ENCODE assay signal across 16 cellular contexts in genomic region chr17:78762007-78762406, GRCh38. TPM values are rescaled to one million over a fixed set of nuclear protein-coding genes. Genes with fewer than 3 reads are reported as not detected.
DNase-seq lines count a peak whose midpoint lies in the region; ATAC-seq, FAIRE-seq and TF ChIP-seq lines count a peak whose summit lies in the region.
"Had no signal": no experiment of that assay in that cellular context is flagged by ENCODE, and none has a peak within 500 bp of the region (broad histone marks: within the 10 kb centered on the region; RNA-seq: fewer than 3 reads in every experiment).

No MANE protein-coding gene starts in this region.

- peak; percentile 34 to 63 (median 52) for ATAC-seq in right lobe of liver
- ATAC-seq in HG03095 (IDR thresholded peaks at IDR 0.05; ENCODE audit: unreplicated experiment) = no peak
- ATAC-seq in HG02642 (IDR thresholded peaks at IDR 0.05; ENCODE audit: poor library complexity, unreplicated experiment) = no peak
- ATAC-seq: HCT116 had no signal

- H3K4me3 ChIP-seq in BLaER1 treated with 17β-estradiol and CSF1 and Interleukin-3, amounts not matched to agents 10 nM and 100 nM = no peak overlapping the region
- H3K4me3 ChIP-seq in right lobe of liver (no peak overlapping the region), uterus (no peak overlapping the region)
- H3K4me3 ChIP-seq: stomach had no signal

- peak overlapping the region in 3 of 11 experiments; percentile 21 to 43 (median 39); a peak in 3 of 22 replicates for H3K9ac ChIP-seq in BLaER1 treated with 17β-estradiol and CSF1 and Interleukin-3, amounts not matched to agents 10 nM and 100 nM

- peaks cover 69% of the 10 kb centered on the region for H3K4me1 Mint-ChIP-seq in activated naive CD8-positive, alpha-beta T cell treated with anti-CD3 and anti-CD28 coated beads for 36 hours

- peak overlapping the region; percentile 87 for H3K27ac Mint-ChIP-seq in activated naive CD8-positive, alpha-beta T cell treated with anti-CD3 and anti-CD28 coated beads for 36 hours

- H3K27ac ChIP-seq in BLaER1 treated with 17β-estradiol and CSF1 and Interleukin-3, amounts not matched to agents 10 nM and 100 nM = peak overlapping the region in 10 of 11 experiments; percentile 4 to 70 (median 63); a peak in 14 of 22 replicates
- H3K27ac ChIP-seq in right lobe of liver (peak overlapping the region in 2 of 3 donors; percentile 5 to 48), uterus (peak overlapping the region in 1 of 2 donors; percentile 49)

- DNase-seq in GM12892 (ENCODE audit: insufficient read length) (no peak), right lobe of liver (no peak), ureter (ENCODE audit: low spot score) (no peak), uterus (no peak)
- no peak for DNase-seq in activated naive CD8-positive, alpha-beta T cell treated with anti-CD3 and anti-CD28 coated beads for 36 hours
- DNase-seq: C1 segment of cervical spinal cord; cerebellar nuclear complex; NCI-H1092 treated with DMSO at 0.1 percent for 48 hours; NCI-H446 treated with DMSO at 0.1 percent for 48 hours; stimulated activated CD4-positive, alpha-beta T cell treated with anti-CD3 and anti-CD28 coated beads, Interleukin-4, amount 100 ng/mL, for 4 hours; stomach had no signal

- FAIRE-seq in GM12892 (lab: Jason Lieb, UNC) = peak; percentile 30
- FAIRE-seq: GM18507 had no signal

- intact Hi-C loops in right lobe of liver (cut with DNase I) = no loop called here
- intact Hi-C loops in uterus (cut with DNase I; ENCODE audit: low total_unique reads) = no loop called here

- no peaks in the 10 kb centered on the region for H3K9me3 ChIP-seq in BLaER1 treated with 17β-estradiol and CSF1 and Interleukin-3, amounts not matched to agents 10 nM and 100 nM (replicated peaks in 1 of 11)
- H3K9me3 ChIP-seq in right lobe of liver (no peaks in the 10 kb centered on the region), uterus (no peaks in the 10 kb centered on the region)
- H3K9me3 ChIP-seq: stomach had no signal

- H4K20me1 ChIP-seq in BLaER1 treated with 17β-estradiol and CSF1 and Interleukin-3, amounts not matched to agents 10 nM and 100 nM = peaks cover 33 to 97% (median 51%) of the 10 kb centered on the region in 11 experiments

- TF ChIP-seq POLR2A in GM12892 (IDR thresholded peaks at IDR 0.05; ENCODE audit: low read depth, low read length) (no peak), right lobe of liver (IDR thresholded peaks at IDR 0.05) (no peak), uterus (IDR thresholded peaks at IDR 0.05) (no peak)

- no peaks in the 10 kb centered on the region for H3K27me3 ChIP-seq in BLaER1 treated with 17β-estradiol and CSF1 and Interleukin-3, amounts not matched to agents 10 nM and 100 nM
- H3K27me3 ChIP-seq in right lobe of liver (no peaks in the 10 kb centered on the region), uterus (no peaks in the 10 kb centered on the region)
- H3K27me3 ChIP-seq: stomach had no signal

- no peaks in the 10 kb centered on the region for H3K27me3 Mint-ChIP-seq in activated naive CD8-positive, alpha-beta T cell treated with anti-CD3 and anti-CD28 coated beads for 36 hours

- TF ChIP-seq CTCF in right lobe of liver (IDR thresholded peaks at IDR 0.05) (no peak), uterus (IDR thresholded peaks at IDR 0.05) (no peak)

- no peak overlapping the region for H3K4me3 Mint-ChIP-seq in activated naive CD8-positive, alpha-beta T cell treated with anti-CD3 and anti-CD28 coated beads for 36 hours

- WGBS in right lobe of liver (ENCODE audit: insufficient coverage, low coverage, low lambda C conversion rate, missing lambda C conversion rate) = 65% methylated on average over 3 of the region's 3 CpGs

- peaks cover 58 to 97% (median 88%) of the 10 kb centered on the region in 10 experiments for H3K4me1 ChIP-seq in BLaER1 treated with 17β-estradiol and CSF1 and Interleukin-3, amounts not matched to agents 10 nM and 100 nM
- H3K4me1 ChIP-seq in right lobe of liver (peaks cover 0 to 73% (median 16%) of the 10 kb centered on the region in 4 donors), uterus (no peaks in the 10 kb centered on the region)

- peaks cover 19% of the 10 kb centered on the region for H3K36me3 Mint-ChIP-seq in activated naive CD8-positive, alpha-beta T cell treated with anti-CD3 and anti-CD28 coated beads for 36 hours

- H3K36me3 ChIP-seq in BLaER1 treated with 17β-estradiol and CSF1 and Interleukin-3, amounts not matched to agents 10 nM and 100 nM = peaks cover 0 to 21% (median 0%) of the 10 kb centered on the region in 11 experiments; a peak in 4 of 22 replicates
- H3K36me3 ChIP-seq in right lobe of liver = no peaks in the 10 kb centered on the region
- no peaks in the 10 kb centered on the region for H3K36me3 ChIP-seq in uterus
- H3K36me3 ChIP-seq: stomach had no signal

- no peaks in the 10 kb centered on the region for H3K9me3 Mint-ChIP-seq in activated naive CD8-positive, alpha-beta T cell treated with anti-CD3 and anti-CD28 coated beads for 36 hours

- H3K4me2 ChIP-seq in BLaER1 treated with 17β-estradiol and CSF1 and Interleukin-3, amounts not matched to agents 10 nM and 100 nM = peak overlapping the region; percentile 37 to 82 (median 77); a peak in 20 of 22 replicates

RNA-seq across cellular contexts. Expression of gene CYTH1, which starts 20.1 kb away (rescaled TPM):
- 182 TPM for polyA plus RNA-seq in GM12892 (2012; ENCODE audit: missing spikeins)
- total RNA-seq in activated naive CD8-positive, alpha-beta T cell treated with anti-CD3 and anti-CD28 coated beads for 36 hours = 10 to 100 TPM; 88.9 to 89.6 TPM
- total RNA-seq in right lobe of liver (10 to 100 TPM; 14.8 to 46.2 (median 28.8) TPM), ureter (55.6 TPM), uterus (10 to 100 TPM in 3 of 4 donors, 1 to 10 TPM in 1; 6.2 to 56.1 (median 44.3) TPM)

Comparison
In these comparisons a context has a peak if more than half of its experiments do, and no peak if none do; other contexts are left out.
1. ATAC-seq: peak in right lobe of liver (4 of 4); none in HG03095 (single experiment) and HG02642 (single experiment).